In the genomic region with DNA sequence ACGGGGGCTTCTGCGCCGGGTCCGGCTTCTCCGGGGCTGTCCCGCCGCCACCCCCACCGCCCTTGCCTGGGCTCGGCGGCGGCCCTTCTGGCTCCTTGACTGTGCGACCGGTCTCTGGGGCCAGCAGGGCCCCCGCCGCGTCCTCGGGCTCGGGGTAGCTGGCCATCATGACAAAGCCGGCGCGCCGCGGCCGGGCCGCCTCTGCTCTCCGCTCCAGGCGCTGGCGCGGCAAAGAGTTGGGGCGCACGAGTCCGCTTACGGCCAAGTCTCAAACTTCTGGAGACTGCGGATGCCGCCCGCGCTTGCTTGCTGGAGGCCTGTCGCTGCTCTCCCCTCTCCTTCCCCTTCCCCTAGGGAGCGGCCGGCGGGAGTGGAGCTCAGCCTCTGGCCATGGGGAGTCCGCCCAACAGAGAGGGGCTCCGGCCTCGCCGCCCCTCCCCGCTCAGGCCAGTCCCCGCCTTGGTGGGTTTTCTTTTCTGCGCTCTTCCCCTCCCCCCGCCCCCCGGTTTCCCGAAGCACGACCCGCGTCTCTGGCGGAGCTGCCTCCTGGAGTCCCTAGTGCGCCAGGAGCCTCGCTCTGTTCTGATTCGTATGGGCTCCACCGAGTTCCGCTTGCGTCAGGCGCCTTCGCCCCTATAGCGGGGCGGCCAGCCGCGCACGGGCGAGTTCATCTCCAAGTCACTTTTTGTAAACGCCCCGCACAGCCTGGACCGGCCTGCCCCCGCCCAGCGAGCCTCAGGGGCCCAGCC, we compare ENCODE assay signal across 8 cellular contexts. TPM values are rescaled to one million over a fixed set of nuclear protein-coding genes. Genes with fewer than 3 reads are reported as not detected.
DNase-seq lines count a peak whose midpoint lies in the region; ATAC-seq and TF ChIP-seq lines count a peak whose summit lies in the region.

TSS of gene FOXL2 (minus strand) at position 584 of the 749 bp plus-strand sequence. CDS start at position 169, 415 bp downstream.
TSS of gene FOXL2NB (plus strand) at position 664 of the 749 bp plus-strand sequence. CDS start 148 bp downstream, outside the sequence.

- peaks cover 83% of the 10 kb centered on the region for H3K27me3 Mint-ChIP-seq in activated CD4-positive, alpha-beta T cell treated with anti-CD3 and anti-CD28 coated beads, Interleukin-2, amount 10 ng/mL, durations not matched to agents 24 days and 14 days

- peak; percentile 6 for TF ChIP-seq CTCF in VCaP (conservative IDR thresholded peaks at IDR 0.05)
- TF ChIP-seq CTCF in fibroblast of lung (conservative IDR thresholded peaks at IDR 0.05 in 1 of 2, IDR thresholded peaks at IDR 0.05 in 1 of 2; ENCODE audit: low read depth in 1 of 2, low read length in 2 of 2) = no peak
- TF ChIP-seq CTCF in omental fat pad (IDR thresholded peaks at IDR 0.05) = no peak

- H3K27ac ChIP-seq in VCaP (peak within 1 kb of the TSS; percentile 56), fibroblast of lung (ENCODE audit: insufficient read depth, low read length) (no peak within 1 kb of the TSS)

- H3K36me3 ChIP-seq in fibroblast of lung (ENCODE audit: control insufficient read depth, insufficient read depth, low read length) = no peaks in the 10 kb centered on the region

- H3K4me1 ChIP-seq in fibroblast of lung (ENCODE audit: control insufficient read depth, extremely low read depth, insufficient read depth, low read length) = no peaks in the 10 kb centered on the region

- H3K4me2 ChIP-seq in fibroblast of lung (ENCODE audit: extremely low read depth, insufficient read depth, low read length) = peak within 1 kb of the TSS; percentile 64

- H3K9me3 ChIP-seq in fibroblast of lung (ENCODE audit: control insufficient read depth, insufficient read depth, low read depth, low read length) = no peaks in the 10 kb centered on the region

- peak within 1 kb of the TSS; percentile 59 for H3K4me3 Mint-ChIP-seq in activated CD4-positive, alpha-beta T cell treated with anti-CD3 and anti-CD28 coated beads, Interleukin-2, amount 10 ng/mL, durations not matched to agents 24 days and 14 days

- H3K79me2 ChIP-seq in fibroblast of lung (ENCODE audit: control insufficient read depth, insufficient read depth, low read length) = no peaks in the 10 kb centered on the region

- intact Hi-C loops in activated CD4-positive, alpha-beta T cell treated with anti-CD3 and anti-CD28 coated beads, Interleukin-2, amount 10 ng/mL, durations not matched to agents 24 days and 14 days (cut with micrococcal nuclease) = loop anchor here (1.0 to 5.0 kb wide), 2 partner anchors 10 to 1174 kb away; no protein-coding TSS in a partner anchor

- ATAC-seq in omental fat pad (ENCODE audit: low FRiP score) (peak; percentile 58), HG03342 (IDR thresholded peaks at IDR 0.05; ENCODE audit: unreplicated experiment) (no peak), GM19467 (IDR thresholded peaks at IDR 0.05; ENCODE audit: unreplicated experiment) (no peak)

- H4K20me1 ChIP-seq in fibroblast of lung (ENCODE audit: control insufficient read depth, extremely low read depth, insufficient read depth, low read length) = no peaks in the 10 kb centered on the region

- peaks cover 3% of the 10 kb centered on the region for H3K9me3 Mint-ChIP-seq in activated CD4-positive, alpha-beta T cell treated with anti-CD3 and anti-CD28 coated beads, Interleukin-2, amount 10 ng/mL, durations not matched to agents 24 days and 14 days

- peak within 1 kb of the TSS; percentile 48 for H3K27ac Mint-ChIP-seq in activated CD4-positive, alpha-beta T cell treated with anti-CD3 and anti-CD28 coated beads, Interleukin-2, amount 10 ng/mL, durations not matched to agents 24 days and 14 days

- peak within 1 kb of the TSS; percentile 7 to 44 (median 18) for H3K4me3 ChIP-seq in fibroblast of lung (replicated peaks in 1 of 4; ENCODE audit: control extremely low read depth in 1 of 4, insufficient read depth in 1 of 4, low read depth in 3 of 4, low read length in 4 of 4)

- peaks cover 95% of the 10 kb centered on the region for H3K27me3 ChIP-seq in fibroblast of lung (ENCODE audit: control insufficient read depth, insufficient read depth, low read length)

- DNase-seq in activated CD4-positive, alpha-beta T cell treated with anti-CD3 and anti-CD28 coated beads, Interleukin-2, amount 10 ng/mL, durations not matched to agents 24 days and 14 days = peak; percentile 71
- no peak for DNase-seq in activated CD4-positive, alpha-beta T cell treated with anti-CD3 and anti-CD28 coated beads, Interleukin-2, amount 50 U/mL, for 1 hour
- DNase-seq in fibroblast of lung (ENCODE audit: low read depth in 2 of 2) (peak; percentile 42 to 54), omental fat pad (ENCODE audit: low spot score) (no peak), SW 1271 (lab: John Stamatoyannopoulos, UW) (no peak)

- peaks cover 21% of the 10 kb centered on the region for H3K4me1 Mint-ChIP-seq in activated CD4-positive, alpha-beta T cell treated with anti-CD3 and anti-CD28 coated beads, Interleukin-2, amount 10 ng/mL, durations not matched to agents 24 days and 14 days

- no peak within 1 kb of the TSS for H3K9ac ChIP-seq in fibroblast of lung (ENCODE audit: insufficient read depth, low read length)

- peaks cover 9% of the 10 kb centered on the region for H3K36me3 Mint-ChIP-seq in activated CD4-positive, alpha-beta T cell treated with anti-CD3 and anti-CD28 coated beads, Interleukin-2, amount 10 ng/mL, durations not matched to agents 24 days and 14 days (ENCODE audit: low read depth)

- H2AFZ ChIP-seq in fibroblast of lung (ENCODE audit: low read length) = no peak within 1 kb of the TSS

RNA-seq across cellular contexts. Expression of gene FOXL2, which starts in this region (rescaled TPM):
- total RNA-seq in activated CD4-positive, alpha-beta T cell treated with anti-CD3 and anti-CD28 coated beads, Interleukin-2, amount 10 ng/mL, durations not matched to agents 24 days and 14 days = not detected in 2 replicates
- total RNA-seq in fibroblast of lung = under 0.01 TPM in 2 replicates
- 0.02 and 0.03 TPM in 2 replicates for polyA plus RNA-seq in fibroblast of lung
- polyA plus RNA-seq in fibroblast of lung (2012) = 0.06 and 0.07 TPM in 2 replicates
- not detected in 2 replicates for polyA minus RNA-seq in fibroblast of lung (ENCODE audit: low replicate concordance)
- not detected for total RNA-seq in omental fat pad

RNA-seq across cellular contexts. Expression of gene FOXL2NB, which starts in this region (rescaled TPM):
- not detected in 2 replicates for total RNA-seq in activated CD4-positive, alpha-beta T cell treated with anti-CD3 and anti-CD28 coated beads, Interleukin-2, amount 10 ng/mL, durations not matched to agents 24 days and 14 days
- total RNA-seq in fibroblast of lung (not detected in 2 replicates), omental fat pad (not detected)
- 0.03 TPM in 1 of 2 replicates, not detected in the other for polyA plus RNA-seq in fibroblast of lung
- not detected in 2 replicates for polyA plus RNA-seq in fibroblast of lung (2012)
- polyA minus RNA-seq in fibroblast of lung (ENCODE audit: low replicate concordance) = not detected in 2 replicates

Comparison
In these comparisons a context has a peak if more than half of its experiments do, and no peak if none do; other contexts are left out.
1. Peak in DNase-seq in activated CD4-positive, alpha-beta T cell treated with anti-CD3 and anti-CD28 coated beads, Interleukin-2, amount 10 ng/mL, durations not matched to agents 24 days and 14 days; RNA of the genes that start here not detected or under 1 TPM.
2. Peak in DNase-seq, H3K4me3 ChIP-seq and H3K4me2 ChIP-seq in fibroblast of lung; RNA of the genes that start here not detected or under 1 TPM.
3. Peak in ATAC-seq in omental fat pad; RNA of the genes that start here not detected or under 1 TPM.